ENCODE assay signal across 1 cellular context in genomic region chr18:9681217-9681616, GRCh38.
A peak's percentile ranks its signal among the peaks of the same experiment; 100 is the strongest.
TF ChIP-seq lines count a peak whose summit lies in the region.

No MANE protein-coding gene starts in this region.

TF ChIP-seq in K562, 482 proteins besides CTCF, POLR2A, EP300 and RAD21 (continued from another document and continues in another):
- no peak for TF ChIP-seq THAP12 (CRISPR knock-in tag; IDR thresholded peaks at IDR 0.05)
- TF ChIP-seq MTF1 (CRISPR knock-in tag; IDR thresholded peaks at IDR 0.05; ENCODE audit: borderline replicate concordance): no peak
- no peak for TF ChIP-seq GTF3C2 (IDR thresholded peaks at IDR 0.05; ENCODE audit: borderline replicate concordance, extremely low read depth, insufficient read length)
- no peak for TF ChIP-seq ZNF175 (CRISPR knock-in tag; IDR thresholded peaks at IDR 0.05; ENCODE audit: low read depth)
- TF ChIP-seq NFE2 (IDR thresholded peaks at IDR 0.05; ENCODE audit: low read depth): peak; percentile 78
- TF ChIP-seq KDM5B (IDR thresholded peaks at IDR 0.05; ENCODE audit: insufficient replicate concordance, low read depth, low read length): no peak
- TF ChIP-seq FUS (optimal IDR thresholded peaks at IDR 0.05; ENCODE audit: low read depth, low read length): no peak
- TF ChIP-seq RBM15 (IDR thresholded peaks at IDR 0.05; ENCODE audit: insufficient read depth, low read length): no peak
- no peak for TF ChIP-seq TBP (optimal IDR thresholded peaks at IDR 0.05; ENCODE audit: low read depth, low read length)
- no peak for TF ChIP-seq TBL1XR1 (IDR thresholded peaks at IDR 0.05; ENCODE audit: low read length in 2 of 2)
- no peak for TF ChIP-seq FOXO4 (CRISPR knock-in tag; IDR thresholded peaks at IDR 0.05)
- no peak for TF ChIP-seq CBX8 (IDR thresholded peaks at IDR 0.05; ENCODE audit: borderline replicate concordance, extremely low read depth, low read depth, low read length, poor library complexity, severe bottlenecking)
- TF ChIP-seq ZNF740 (CRISPR knock-in tag; IDR thresholded peaks at IDR 0.05): no peak
- TF ChIP-seq ZNF740 (tag; IDR thresholded peaks at IDR 0.05): no peak
- no peak for TF ChIP-seq THAP7 (CRISPR knock-in tag; IDR thresholded peaks at IDR 0.05)
- TF ChIP-seq ID3 (CRISPR knock-in tag; IDR thresholded peaks at IDR 0.05): no peak
- TF ChIP-seq ID3 (tag; IDR thresholded peaks at IDR 0.05): no peak
- TF ChIP-seq CREM (IDR thresholded peaks at IDR 0.05; ENCODE audit: low read depth): peak; percentile 82
- no peak for TF ChIP-seq SFPQ (IDR thresholded peaks at IDR 0.05; ENCODE audit: low read depth, low read length)
- no peak for TF ChIP-seq CXXC5 (CRISPR knock-in tag; IDR thresholded peaks at IDR 0.05)
- TF ChIP-seq ZBTB33 (CRISPR knock-in tag; IDR thresholded peaks at IDR 0.05): no peak
- TF ChIP-seq ZNF280A (IDR thresholded peaks at IDR 0.05; ENCODE audit: low read depth, partially characterized antibody): no peak
- no peak for TF ChIP-seq NFATC3 (IDR thresholded peaks at IDR 0.05)
- TF ChIP-seq CUX1 (CRISPR knock-in tag; IDR thresholded peaks at IDR 0.05): peak; percentile 20; the same call in 1 of the 2 replicates
- TF ChIP-seq CREB1 (IDR thresholded peaks at IDR 0.05): no peak
- no peak for TF ChIP-seq CREB1 (CRISPR knock-in tag; IDR thresholded peaks at IDR 0.05)
- TF ChIP-seq ADNP (tag; IDR thresholded peaks at IDR 0.05): no peak
- no peak for TF ChIP-seq RBBP5 (IDR thresholded peaks at IDR 0.05; ENCODE audit: borderline replicate concordance, insufficient read depth, low read length, poor library complexity, severe bottlenecking)
- TF ChIP-seq ZNF41 (CRISPR knock-in tag; conservative IDR thresholded peaks at IDR 0.05): no peak
- TF ChIP-seq HMGXB4 (CRISPR knock-in tag; IDR thresholded peaks at IDR 0.05): no peak
- no peak for TF ChIP-seq BCOR (IDR thresholded peaks at IDR 0.05)
- no peak for TF ChIP-seq HNRNPLL (IDR thresholded peaks at IDR 0.05; ENCODE audit: low read depth, low read length, poor library complexity, severe bottlenecking)
- TF ChIP-seq TAL1 (IDR thresholded peaks at IDR 0.05): no peak
- TF ChIP-seq POU5F1 (IDR thresholded peaks at IDR 0.05; ENCODE audit: borderline replicate concordance, low read depth, low read length, partially characterized antibody): no peak
